In genomic region chr20:48716541-48716940, GRCh38 we compare ENCODE assay signal across 2 cellular contexts.
TF ChIP-seq lines count a peak whose summit lies in the region.

No MANE protein-coding gene starts in this region.

TF ChIP-seq in GM23338, 12 proteins besides CTCF, POLR2A, EP300 and RAD21 (continued from another document):
- TF ChIP-seq ZNF462 (CRISPR knock-in tag; IDR thresholded peaks at IDR 0.05) (no peak), ZNF114 (CRISPR knock-in tag; IDR thresholded peaks at IDR 0.05) (no peak), EZH2 (IDR thresholded peaks at IDR 0.05; ENCODE audit: low read depth, unreplicated experiment) (no peak), STAT1 (IDR thresholded peaks at IDR 0.05; ENCODE audit: unreplicated experiment) (no peak), POLR2AphosphoS5 (IDR thresholded peaks at IDR 0.05; ENCODE audit: low read depth) (no peak), ZNF331 (CRISPR knock-in tag; IDR thresholded peaks at IDR 0.05; ENCODE audit: low read depth) (no peak), ETS1 (IDR thresholded peaks at IDR 0.05) (no peak), REST (IDR thresholded peaks at IDR 0.05; ENCODE audit: unreplicated experiment) (no peak), CREB1 (CRISPR knock-in tag; IDR thresholded peaks at IDR 0.05; ENCODE audit: low read depth) (no peak), NANOG (IDR thresholded peaks at IDR 0.05; ENCODE audit: borderline replicate concordance) (no peak), JUNB (IDR thresholded peaks at IDR 0.05; ENCODE audit: unreplicated experiment) (no peak)
TF ChIP-seq in GM23338: peak in this region for 0.

TF ChIP-seq in WTC11, 78 proteins besides CTCF, POLR2A, EP300 and RAD21 (continued from another document):
- TF ChIP-seq ATF6 (CRISPR knock-in tag; IDR thresholded peaks at IDR 0.05) (no peak), RELA (CRISPR knock-in tag; IDR thresholded peaks at IDR 0.05; ENCODE audit: borderline replicate concordance) (no peak), NFE2L1 (CRISPR knock-in tag; IDR thresholded peaks at IDR 0.05) (no peak), TCF7 (CRISPR knock-in tag; IDR thresholded peaks at IDR 0.05; ENCODE audit: low read depth) (no peak), E2F5 (CRISPR knock-in tag; IDR thresholded peaks at IDR 0.05) (no peak), ZNF512 (CRISPR knock-in tag; IDR thresholded peaks at IDR 0.05; ENCODE audit: borderline replicate concordance) (no peak), HMGXB4 (CRISPR knock-in tag; IDR thresholded peaks at IDR 0.05) (no peak), CREB1 (CRISPR knock-in tag; IDR thresholded peaks at IDR 0.05) (no peak), MAX (CRISPR knock-in tag; IDR thresholded peaks at IDR 0.05) (no peak), ZNF219 (CRISPR knock-in tag; IDR thresholded peaks at IDR 0.05; ENCODE audit: borderline replicate concordance) (no peak), ZNF138 (CRISPR knock-in tag; conservative IDR thresholded peaks at IDR 0.05) (no peak), CREM (CRISPR knock-in tag; IDR thresholded peaks at IDR 0.05) (no peak), PRRX2 (CRISPR knock-in tag; IDR thresholded peaks at IDR 0.05) (no peak), MXD4 (CRISPR knock-in tag; IDR thresholded peaks at IDR 0.05; ENCODE audit: borderline replicate concordance) (no peak), ATF3 (CRISPR knock-in tag; conservative IDR thresholded peaks at IDR 0.05) (no peak), E2F4 (CRISPR knock-in tag; IDR thresholded peaks at IDR 0.05; ENCODE audit: borderline replicate concordance, low read depth) (no peak), ZMAT4 (CRISPR knock-in tag; IDR thresholded peaks at IDR 0.05) (no peak)
